Comparison of ENCODE assay signal across 2 cellular contexts in genomic region chr6:31407699-31408098, GRCh38.
A peak's percentile ranks its signal among the peaks of the same experiment; 100 is the strongest.
TF ChIP-seq lines count a peak whose summit lies in the region.

No MANE protein-coding gene starts in this region.

TF ChIP-seq in A549, 52 proteins besides CTCF, POLR2A, EP300 and RAD21 (continued from another document):
- TF ChIP-seq PHF8 (IDR thresholded peaks at IDR 0.05; ENCODE audit: borderline replicate concordance, low read depth): no peak
- no peak for TF ChIP-seq FOSL2 (IDR thresholded peaks at IDR 0.05)
- TF ChIP-seq FOSL2 (CRISPR knock-in tag; IDR thresholded peaks at IDR 0.05): 0 out of 2 replicates have a peak, but pooled peaks have one; percentile 4
- TF ChIP-seq ZFP36 (IDR thresholded peaks at IDR 0.05; ENCODE audit: borderline replicate concordance, partially characterized antibody): no peak

TF ChIP-seq in SK-N-SH, 30 proteins besides CTCF, POLR2A, EP300 and RAD21 (continued from another document):
- peak; percentile 31; the same call in 1 of the 2 replicates for TF ChIP-seq POLR2AphosphoS5 (IDR thresholded peaks at IDR 0.05; ENCODE audit: low read depth, low read length)
- TF ChIP-seq YY1 (IDR thresholded peaks at IDR 0.05; ENCODE audit: low read depth): no peak
- 0 out of 2 replicates have a peak, but pooled peaks have one; percentile 36 for TF ChIP-seq SIN3A (IDR thresholded peaks at IDR 0.05; ENCODE audit: borderline replicate concordance, low read depth, low read length)
- peak; percentile 31; the same call in 1 of the 2 replicates for TF ChIP-seq NFIC (IDR thresholded peaks at IDR 0.05; ENCODE audit: borderline replicate concordance)
- TF ChIP-seq SMC3 (IDR thresholded peaks at IDR 0.05; ENCODE audit: low read depth, low read length): no peak
- TF ChIP-seq, protein P1, sequence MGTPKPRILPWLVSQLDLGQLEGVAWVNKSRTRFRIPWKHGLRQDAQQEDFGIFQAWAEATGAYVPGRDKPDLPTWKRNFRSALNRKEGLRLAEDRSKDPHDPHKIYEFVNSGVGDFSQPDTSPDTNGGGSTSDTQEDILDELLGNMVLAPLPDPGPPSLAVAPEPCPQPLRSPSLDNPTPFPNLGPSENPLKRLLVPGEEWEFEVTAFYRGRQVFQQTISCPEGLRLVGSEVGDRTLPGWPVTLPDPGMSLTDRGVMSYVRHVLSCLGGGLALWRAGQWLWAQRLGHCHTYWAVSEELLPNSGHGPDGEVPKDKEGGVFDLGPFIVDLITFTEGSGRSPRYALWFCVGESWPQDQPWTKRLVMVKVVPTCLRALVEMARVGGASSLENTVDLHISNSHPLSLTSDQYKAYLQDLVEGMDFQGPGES (IDR thresholded peaks at IDR 0.05; ENCODE audit: low read depth, low read length): no peak
- no peak for TF ChIP-seq MXI1 (IDR thresholded peaks at IDR 0.05; ENCODE audit: low read depth, low read length)
